In the genomic region with DNA sequence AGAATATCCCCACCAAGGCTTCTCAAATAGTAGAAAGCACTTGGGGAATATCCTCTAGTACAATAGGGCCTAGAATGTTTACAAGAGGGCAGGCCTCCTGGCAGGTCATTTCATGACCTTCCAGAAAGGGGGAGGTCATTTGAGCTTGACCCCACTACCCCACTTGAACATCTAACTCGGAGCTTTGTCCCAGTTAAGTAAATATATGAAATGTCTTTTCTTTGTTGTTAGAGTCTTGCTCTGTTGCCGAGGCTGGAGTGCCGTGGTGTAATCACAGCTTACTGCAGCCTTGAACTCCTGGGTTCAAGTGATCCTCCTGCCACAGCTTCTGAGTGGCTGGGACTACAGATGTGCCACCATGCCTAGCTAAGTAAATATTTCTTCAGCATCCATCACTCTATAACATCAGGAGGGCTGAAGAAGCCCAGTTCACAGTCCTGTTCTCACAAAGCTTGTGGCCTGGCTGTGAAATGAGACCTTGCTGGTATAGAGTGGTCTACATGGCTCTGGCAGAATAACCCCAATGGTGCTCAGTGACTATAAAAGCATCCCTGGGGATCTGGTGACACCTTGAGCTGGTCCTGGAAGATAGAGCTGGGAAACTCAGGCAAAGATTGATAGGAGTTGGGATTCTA, we compare ENCODE assay signal across 24 cellular contexts.
DNase-seq lines count a peak whose midpoint lies in the region; ATAC-seq, FAIRE-seq and TF ChIP-seq lines count a peak whose summit lies in the region.
"Had no signal": no experiment of that assay in that cellular context is flagged by ENCODE, and none has a peak within 500 bp of the region (broad histone marks: within the 10 kb centered on the region; RNA-seq: fewer than 3 reads in every experiment).

No MANE protein-coding gene starts in this region.

- H3K27me3 ChIP-seq in astrocyte (ENCODE audit: insufficient read depth, low read length), result no peaks in the 10 kb centered on the region
- H3K27me3 ChIP-seq: heart right ventricle had no signal

- no peak overlapping the region for H3K9ac ChIP-seq in astrocyte (ENCODE audit: low read length)

- no peaks in the 10 kb centered on the region for H3K9me3 ChIP-seq in astrocyte (ENCODE audit: insufficient read depth, low read depth, low read length)
- H3K9me3 ChIP-seq: Caco-2, heart right ventricle, left ventricle myocardium inferior, thoracic aorta had no signal

- H3K27me3 Mint-ChIP-seq in CD14-positive monocyte (ENCODE audit: low read depth in 3 of 3), result peaks cover 0 to 2% (median 2%) of the 10 kb centered on the region in 3 donors
- H3K27me3 Mint-ChIP-seq in astrocyte (ENCODE audit: low read depth, unreplicated experiment), result no peaks in the 10 kb centered on the region
- H3K27me3 Mint-ChIP-seq in natural killer cell treated with Interleukin-12 subunit alpha and Interleukin-12 subunit beta and Interleukin-15 and Interleukin-18, amount 100 ng/mL, for 72 hours, result peaks cover 2 to 10% of the 10 kb centered on the region in 2 donors

- no peaks in the 10 kb centered on the region for H3K36me3 ChIP-seq in astrocyte (ENCODE audit: insufficient read depth, low read length)
- H3K36me3 ChIP-seq: heart right ventricle, left ventricle myocardium inferior, thoracic aorta had no signal

- no peak overlapping the region for H3K4me3 Mint-ChIP-seq in CD14-positive monocyte
- H3K4me3 Mint-ChIP-seq in astrocyte (ENCODE audit: unreplicated experiment), result peak overlapping the region; percentile 8
- peak overlapping the region; percentile 78 for H3K4me3 Mint-ChIP-seq in natural killer cell treated with Interleukin-12 subunit alpha and Interleukin-12 subunit beta and Interleukin-15 and Interleukin-18, amount 100 ng/mL, for 72 hours

- peaks cover 20% of the 10 kb centered on the region for H3K4me1 ChIP-seq in astrocyte (ENCODE audit: insufficient read depth, low read length)

- H3K27ac ChIP-seq in astrocyte (ENCODE audit: low read depth, low read length), result no peak overlapping the region
- H3K27ac ChIP-seq: 22Rv1, epithelial cell of prostate, left ventricle myocardium inferior had no signal

- FAIRE-seq in astrocyte (lab: Jason Lieb, UNC), result no peak
- FAIRE-seq: GM19239 had no signal

- TF ChIP-seq CTCF in CD14-positive monocyte (IDR thresholded peaks at IDR 0.05) (no peak), astrocyte (IDR thresholded peaks at IDR 0.05; ENCODE audit: insufficient read depth, low read depth, low read length) (no peak)

- DNase-seq in DMS53 (lab: John Stamatoyannopoulos, UW) (peak; percentile 33), DMS53 treated with DMSO at 0.1 percent for 48 hours (lab: John Stamatoyannopoulos, UW; ENCODE audit: unreplicated experiment) (no peak), CD14-positive monocyte (ENCODE audit: low spot score) (no peak), astrocyte (ENCODE audit: low read depth) (no peak), GM19238 (ENCODE audit: insufficient read length, low spot score) (no peak), ecto neural progenitor cell (ENCODE audit: low spot score) (no peak)
- no peak for DNase-seq in natural killer cell treated with Interleukin-12 subunit alpha and Interleukin-12 subunit beta and Interleukin-15 and Interleukin-18, amount 100 ng/mL, for 72 hours (ENCODE audit: low spot score)
- no peak for DNase-seq in activated effector memory CD4-positive, alpha-beta T cell treated with anti-CD3 and anti-CD28 coated beads, Interleukin-2, amount 50 U/mL, for 16 hours
- DNase-seq: activated CD4-positive, alpha-beta T cell treated with anti-CD3 and anti-CD28 coated beads for 48 hours; anterior cingulate cortex; caudate nucleus; heart right ventricle; Kasumi-1; left ventricle myocardium inferior; NCI-H1048; NCI-H187 treated with DMSO at 0.1 percent for 48 hours; SIG-M5; stimulated activated CD4-positive, alpha-beta T cell treated with anti-CD3 and anti-CD28 coated beads, Interleukin-2, amount 100 ng/mL, for 48 hours had no signal

- no peak for ATAC-seq in natural killer cell treated with Interleukin-12 subunit alpha and Interleukin-12 subunit beta and Interleukin-15 and Interleukin-18, amount 100 ng/mL, for 72 hours
- ATAC-seq: heart right ventricle had no signal

- no peak overlapping the region for H2AFZ ChIP-seq in astrocyte (ENCODE audit: low read depth, low read length)

- H3K79me2 ChIP-seq in astrocyte (ENCODE audit: insufficient read depth, low read length), result peaks cover 4% of the 10 kb centered on the region

- no peak overlapping the region for H3K4me3 ChIP-seq in astrocyte (ENCODE audit: insufficient read depth, low read depth, low read length)
- H3K4me3 ChIP-seq: heart right ventricle, left ventricle myocardium inferior, thoracic aorta had no signal

- H3K36me3 Mint-ChIP-seq in CD14-positive monocyte, result peaks cover 0 to 2% of the 10 kb centered on the region in 2 donors
- peaks cover 4% of the 10 kb centered on the region for H3K36me3 Mint-ChIP-seq in astrocyte (ENCODE audit: low read depth, unreplicated experiment)
- no peaks in the 10 kb centered on the region for H3K36me3 Mint-ChIP-seq in natural killer cell treated with Interleukin-12 subunit alpha and Interleukin-12 subunit beta and Interleukin-15 and Interleukin-18, amount 100 ng/mL, for 72 hours
- H3K36me3 Mint-ChIP-seq: T-cell had no signal

- intact Hi-C loops in CD14-positive monocyte (cut with micrococcal nuclease), result loop anchor here (5.0 to 10.0 kb wide), 3 partner anchors 55 to 108 kb away; partner anchors contain the start of gene ABTB2 (in 2 of the 2)

- H3K27ac Mint-ChIP-seq in CD14-positive monocyte, result peak overlapping the region; percentile 33 to 87 (median 64)
- no peak overlapping the region for H3K27ac Mint-ChIP-seq in astrocyte (ENCODE audit: unreplicated experiment)
- H3K27ac Mint-ChIP-seq in natural killer cell treated with Interleukin-12 subunit alpha and Interleukin-12 subunit beta and Interleukin-15 and Interleukin-18, amount 100 ng/mL, for 72 hours, result peak overlapping the region; percentile 45 to 69

- H4K20me1 ChIP-seq in astrocyte (ENCODE audit: insufficient read depth, low read length), result peaks cover 7% of the 10 kb centered on the region

- H3K4me1 Mint-ChIP-seq in CD14-positive monocyte (peaks cover 33% of the 10 kb centered on the region), astrocyte (ENCODE audit: low read depth, unreplicated experiment) (peaks cover 41% of the 10 kb centered on the region)
- H3K4me1 Mint-ChIP-seq in natural killer cell treated with Interleukin-12 subunit alpha and Interleukin-12 subunit beta and Interleukin-15 and Interleukin-18, amount 100 ng/mL, for 72 hours (ENCODE audit: low read depth in 2 of 2), result peaks cover 62 to 69% of the 10 kb centered on the region in 2 donors

- H3K9me3 Mint-ChIP-seq in CD14-positive monocyte (peaks cover 0 to 3% (median 0%) of the 10 kb centered on the region in 7 donors), astrocyte (ENCODE audit: unreplicated experiment) (no peaks in the 10 kb centered on the region)
- no peaks in the 10 kb centered on the region for H3K9me3 Mint-ChIP-seq in natural killer cell treated with Interleukin-12 subunit alpha and Interleukin-12 subunit beta and Interleukin-15 and Interleukin-18, amount 100 ng/mL, for 72 hours
- H3K9me3 Mint-ChIP-seq: T-cell had no signal

- H3K4me2 ChIP-seq in astrocyte (ENCODE audit: low read length), result no peak overlapping the region

Comparison
In these comparisons a context has a peak if more than half of its experiments do, and no peak if none do; other contexts are left out.
1. H3K4me3 Mint-ChIP-seq: peak in astrocyte (single experiment) and natural killer cell treated with Interleukin-12 subunit alpha and Interleukin-12 subunit beta and Interleukin-15 and Interleukin-18, amount 100 ng/mL, for 72 hours (single experiment); none in CD14-positive monocyte (0 of 2).